In the genomic region with DNA sequence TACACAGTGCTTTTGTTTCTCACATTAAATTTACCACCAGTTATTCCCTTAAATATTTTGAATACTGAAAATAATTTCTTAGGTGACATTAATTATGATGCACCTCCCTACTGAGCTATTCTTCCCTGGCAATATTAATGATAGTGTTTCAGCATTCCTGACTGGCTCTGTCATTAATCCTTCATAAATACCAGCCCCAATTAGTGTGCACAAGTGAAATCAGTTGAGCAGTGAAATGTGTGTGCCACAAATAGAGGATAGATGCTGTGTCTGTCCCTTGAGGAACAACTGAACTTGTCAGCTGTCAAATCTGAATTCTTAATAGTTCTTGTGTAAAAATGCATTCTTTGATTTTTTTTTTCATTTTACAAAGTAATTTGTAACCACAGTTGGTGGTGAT, we compare ENCODE assay signal across 20 cellular contexts.
"Had no signal": no experiment of that assay in that cellular context is flagged by ENCODE, and none has a peak within 500 bp of the region (broad histone marks: within the 10 kb centered on the region; RNA-seq: fewer than 3 reads in every experiment).

No MANE protein-coding gene starts in this region.

- DNase-seq: activated CD4-positive, alpha-beta memory T cell treated with anti-CD3 and anti-CD28 coated beads for 36 hours; activated CD4-positive, alpha-beta T cell treated with anti-CD3 and anti-CD28 coated beads, Interleukin-2, amount 10 ng/mL, durations not matched to agents 7 days and 5 days; activated CD4-positive, CD25-positive, alpha-beta regulatory T cell; activated CD8-positive, alpha-beta memory T cell treated with anti-CD3 and anti-CD28 coated beads for 24 hours; activated gamma-delta T cell; activated naive CD4-positive, alpha-beta T cell treated with anti-CD3 and anti-CD28 coated beads for 36 hours; activated T-cell treated with anti-CD3 and anti-CD28 coated beads, Interleukin-2, amount 50 U/mL, for 4 hours; amygdala; cerebellar nuclear complex; NCI-H1092; NCI-H1436; NCI-H187 treated with DMSO at 0.1 percent for 48 hours; NCI-H2107; NCI-H524; NCI-H82; SIG-M5; T-helper 17 cell; T-helper 9 cell had no signal

- ATAC-seq: activated T-cell treated with anti-CD3 and anti-CD28 coated beads, Interleukin-2, amount 50 U/mL, for 4 hours; activated T-helper 17 cell treated with anti-CD3 and anti-CD28 coated beads, Interleukin-2, amount 50 U/mL, for 72 hours; T-helper 17 cell had no signal

- H3K4me2 ChIP-seq: KMS-11 had no signal

- H3K9ac ChIP-seq: KMS-11 had no signal

- H3K27ac ChIP-seq: KMS-11 had no signal
